In genomic region chr12:87871061-87871460, GRCh38 we compare ENCODE assay signal across 25 cellular contexts.
A peak's percentile ranks its signal among the peaks of the same experiment; 100 is the strongest.
DNase-seq lines count a peak whose midpoint lies in the region; ATAC-seq lines count a peak whose summit lies in the region.
"Had no signal": no experiment of that assay in that cellular context is flagged by ENCODE, and none has a peak within 500 bp of the region (broad histone marks: within the 10 kb centered on the region; RNA-seq: fewer than 3 reads in every experiment).

No MANE protein-coding gene starts in this region.

- POLR2A ChIA-PET in activated CD4-positive, alpha-beta memory T cell treated with anti-CD3 and anti-CD28 coated beads, Interleukin-2, amount 10 ng/mL, durations not matched to agents 7 days and 5 days (lab: Charles Lee): no interaction called here

- no peak overlapping the region for H3K4me3 Mint-ChIP-seq in activated CD4-positive, alpha-beta memory T cell treated with anti-CD3 and anti-CD28 coated beads, Interleukin-2, amount 10 ng/mL, durations not matched to agents 7 days and 5 days
- H3K4me3 Mint-ChIP-seq: activated CD4-positive, alpha-beta memory T cell treated with anti-CD3 and anti-CD28 coated beads for 36 hours; activated naive CD4-positive, alpha-beta T cell treated with anti-CD3 and anti-CD28 coated beads, Interleukin-2, amount 50 U/mL, for 24 hours; activated T-helper 17 cell treated with anti-CD3 and anti-CD28 coated beads, Interleukin-2, amount 50 U/mL, for 72 hours; CD4-positive, CD25-positive, alpha-beta regulatory T cell; central memory CD8-positive, alpha-beta T cell; T-helper 1 cell treated with Interleukin-12 subunit alpha and Interleukin-12 subunit beta and Interleukin-4 antibody, amounts not matched to agents 30 μg/mL and 1 μg/mL, for 36 hours had no signal

- no peaks in the 10 kb centered on the region for H3K9me3 Mint-ChIP-seq in activated CD4-positive, alpha-beta memory T cell treated with anti-CD3 and anti-CD28 coated beads, Interleukin-2, amount 10 ng/mL, durations not matched to agents 7 days and 5 days
- H3K9me3 Mint-ChIP-seq: activated CD4-positive, alpha-beta memory T cell treated with anti-CD3 and anti-CD28 coated beads for 36 hours; activated naive CD4-positive, alpha-beta T cell treated with anti-CD3 and anti-CD28 coated beads, Interleukin-2, amount 50 U/mL, for 24 hours; activated T-helper 17 cell treated with anti-CD3 and anti-CD28 coated beads, Interleukin-2, amount 50 U/mL, for 72 hours; T-helper 1 cell treated with Interleukin-12 subunit alpha and Interleukin-12 subunit beta and Interleukin-4 antibody, amounts not matched to agents 30 μg/mL and 1 μg/mL, for 36 hours had no signal

- no peaks in the 10 kb centered on the region for H3K36me3 Mint-ChIP-seq in activated CD4-positive, alpha-beta memory T cell treated with anti-CD3 and anti-CD28 coated beads, Interleukin-2, amount 10 ng/mL, durations not matched to agents 7 days and 5 days (ENCODE audit: low read depth)
- H3K36me3 Mint-ChIP-seq: activated CD4-positive, alpha-beta memory T cell treated with anti-CD3 and anti-CD28 coated beads for 36 hours; activated naive CD4-positive, alpha-beta T cell treated with anti-CD3 and anti-CD28 coated beads, Interleukin-2, amount 50 U/mL, for 24 hours; CD4-positive, CD25-positive, alpha-beta regulatory T cell had no signal

- in situ Hi-C loops in ACHN (cut with HindIII; ENCODE audit: low pct_ligation_motif_present, low pct_unique_long_range_greater_than_20kb, low sequenced_read_pairs): no loop called here

- CTCF ChIA-PET in activated CD4-positive, alpha-beta memory T cell treated with anti-CD3 and anti-CD28 coated beads, Interleukin-2, amount 10 ng/mL, durations not matched to agents 7 days and 5 days (lab: Charles Lee): interaction anchor here (1.2 kb wide), 1 partner anchor 23 kb away, joined by 4 read pairs; no protein-coding TSS in a partner anchor

- no peak for ATAC-seq in GM18511 (IDR thresholded peaks at IDR 0.05; ENCODE audit: unreplicated experiment)
- ATAC-seq: activated T-helper 17 cell treated with anti-CD3 and anti-CD28 coated beads, Interleukin-2, amount 50 U/mL, for 72 hours; heart left ventricle had no signal

- DNase-seq in COLO829 (ENCODE audit: low spot score) (peak; percentile 68), OCI-M1 (lab: John Stamatoyannopoulos, UW) (peak; percentile 16), dedifferentiated amniotic fluid mesenchymal stem cell (ENCODE audit: extremely low spot score) (peak; percentile 56), medulla oblongata (ENCODE audit: extremely low spot score) (peak; percentile 6), ACHN (no peak), NCI-H748 (lab: John Stamatoyannopoulos, UW; ENCODE audit: unreplicated experiment) (no peak)
- DNase-seq in activated CD4-positive, alpha-beta memory T cell treated with anti-CD3 and anti-CD28 coated beads, Interleukin-2, amount 10 ng/mL, durations not matched to agents 7 days and 5 days: no peak
- DNase-seq: 8988T; activated CD4-positive, alpha-beta memory T cell treated with anti-CD3 and anti-CD28 coated beads for 36 hours; activated CD4-positive, CD25-positive, alpha-beta regulatory T cell treated with anti-CD3 and anti-CD28 coated beads, Interleukin-2, amount 50 U/mL, for 72 hours; CD4-positive, CD25-positive, alpha-beta regulatory T cell; heart left ventricle; kidney glomerular epithelial cell; MG63; NCI-H2029; NCI-H526 treated with DMSO at 0.1 percent for 48 hours; nucleus accumbens; stimulated activated CD8-positive, alpha-beta memory T cell treated with anti-CD3 and anti-CD28 coated beads, Interleukin-4, amount 100 ng/mL, for 48 hours; stomach; thyroid gland had no signal

- H3K27me3 Mint-ChIP-seq in activated CD4-positive, alpha-beta memory T cell treated with anti-CD3 and anti-CD28 coated beads, Interleukin-2, amount 10 ng/mL, durations not matched to agents 7 days and 5 days: no peaks in the 10 kb centered on the region
- H3K27me3 Mint-ChIP-seq: activated CD4-positive, alpha-beta memory T cell treated with anti-CD3 and anti-CD28 coated beads for 36 hours; activated naive CD4-positive, alpha-beta T cell treated with anti-CD3 and anti-CD28 coated beads, Interleukin-2, amount 50 U/mL, for 24 hours; activated T-helper 17 cell treated with anti-CD3 and anti-CD28 coated beads, Interleukin-2, amount 50 U/mL, for 72 hours; central memory CD8-positive, alpha-beta T cell had no signal

- H3K4me1 Mint-ChIP-seq in activated CD4-positive, alpha-beta memory T cell treated with anti-CD3 and anti-CD28 coated beads, Interleukin-2, amount 10 ng/mL, durations not matched to agents 7 days and 5 days: no peaks in the 10 kb centered on the region
- H3K4me1 Mint-ChIP-seq: activated naive CD4-positive, alpha-beta T cell treated with anti-CD3 and anti-CD28 coated beads, Interleukin-2, amount 50 U/mL, for 24 hours; activated T-helper 17 cell treated with anti-CD3 and anti-CD28 coated beads, Interleukin-2, amount 50 U/mL, for 72 hours; CD4-positive, CD25-positive, alpha-beta regulatory T cell; central memory CD8-positive, alpha-beta T cell had no signal

- H3K27ac Mint-ChIP-seq in activated CD4-positive, alpha-beta memory T cell treated with anti-CD3 and anti-CD28 coated beads, Interleukin-2, amount 10 ng/mL, durations not matched to agents 7 days and 5 days: no peak overlapping the region
- H3K27ac Mint-ChIP-seq: activated CD4-positive, alpha-beta memory T cell treated with anti-CD3 and anti-CD28 coated beads for 36 hours; activated naive CD4-positive, alpha-beta T cell treated with anti-CD3 and anti-CD28 coated beads, Interleukin-2, amount 50 U/mL, for 24 hours; activated T-helper 17 cell treated with anti-CD3 and anti-CD28 coated beads, Interleukin-2, amount 50 U/mL, for 72 hours; CD4-positive, CD25-positive, alpha-beta regulatory T cell; T-helper 1 cell treated with Interleukin-12 subunit alpha and Interleukin-12 subunit beta and Interleukin-4 antibody, amounts not matched to agents 30 μg/mL and 1 μg/mL, for 36 hours had no signal

Comparison
In these comparisons a context has a peak if more than half of its experiments do, and no peak if none do; other contexts are left out.
1. DNase-seq: peak in COLO829 (single experiment), OCI-M1 (single experiment), dedifferentiated amniotic fluid mesenchymal stem cell (single experiment) and medulla oblongata (single experiment); none in activated CD4-positive, alpha-beta memory T cell treated with anti-CD3 and anti-CD28 coated beads, Interleukin-2, amount 10 ng/mL, durations not matched to agents 7 days and 5 days (single experiment), ACHN (single experiment) and NCI-H748 (single experiment).